ENCODE assay signal across 1 cellular context in the genomic region with DNA sequence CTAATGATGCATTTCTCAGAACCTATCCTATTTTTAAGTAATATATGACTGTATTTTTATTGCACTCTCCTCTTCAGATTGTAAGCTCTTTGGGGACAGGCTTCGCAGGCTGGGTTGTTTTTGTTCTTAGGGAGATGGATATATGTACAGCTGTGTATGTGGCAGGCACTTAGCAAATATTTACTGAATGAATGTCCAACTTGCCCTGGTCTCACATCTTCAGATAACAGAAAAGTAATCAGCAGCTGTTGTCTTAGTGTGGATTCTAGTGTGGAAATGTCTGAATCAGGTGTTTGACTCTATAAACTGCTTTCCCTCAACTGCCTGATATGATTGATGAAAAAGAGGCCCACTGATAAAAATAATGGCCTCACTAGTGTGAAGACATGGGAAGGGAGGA.
TF ChIP-seq lines count a peak whose summit lies in the region.

No MANE protein-coding gene starts in this region.

TF ChIP-seq in WTC11, 78 proteins besides CTCF, POLR2A, EP300 and RAD21:
- TF ChIP-seq NFE2L1 (CRISPR knock-in tag; IDR thresholded peaks at IDR 0.05) (no peak), ZNF263 (CRISPR knock-in tag; IDR thresholded peaks at IDR 0.05; ENCODE audit: low read depth) (no peak), TEAD4 (CRISPR knock-in tag; IDR thresholded peaks at IDR 0.05) (no peak), JUN (CRISPR knock-in tag; IDR thresholded peaks at IDR 0.05) (no peak)
- TF ChIP-seq, protein P1, sequence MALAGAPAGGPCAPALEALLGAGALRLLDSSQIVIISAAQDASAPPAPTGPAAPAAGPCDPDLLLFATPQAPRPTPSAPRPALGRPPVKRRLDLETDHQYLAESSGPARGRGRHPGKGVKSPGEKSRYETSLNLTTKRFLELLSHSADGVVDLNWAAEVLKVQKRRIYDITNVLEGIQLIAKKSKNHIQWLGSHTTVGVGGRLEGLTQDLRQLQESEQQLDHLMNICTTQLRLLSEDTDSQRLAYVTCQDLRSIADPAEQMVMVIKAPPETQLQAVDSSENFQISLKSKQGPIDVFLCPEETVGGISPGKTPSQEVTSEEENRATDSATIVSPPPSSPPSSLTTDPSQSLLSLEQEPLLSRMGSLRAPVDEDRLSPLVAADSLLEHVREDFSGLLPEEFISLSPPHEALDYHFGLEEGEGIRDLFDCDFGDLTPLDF (CRISPR knock-in tag; IDR thresholded peaks at IDR 0.05): no peak
- TF ChIP-seq, protein P2, sequence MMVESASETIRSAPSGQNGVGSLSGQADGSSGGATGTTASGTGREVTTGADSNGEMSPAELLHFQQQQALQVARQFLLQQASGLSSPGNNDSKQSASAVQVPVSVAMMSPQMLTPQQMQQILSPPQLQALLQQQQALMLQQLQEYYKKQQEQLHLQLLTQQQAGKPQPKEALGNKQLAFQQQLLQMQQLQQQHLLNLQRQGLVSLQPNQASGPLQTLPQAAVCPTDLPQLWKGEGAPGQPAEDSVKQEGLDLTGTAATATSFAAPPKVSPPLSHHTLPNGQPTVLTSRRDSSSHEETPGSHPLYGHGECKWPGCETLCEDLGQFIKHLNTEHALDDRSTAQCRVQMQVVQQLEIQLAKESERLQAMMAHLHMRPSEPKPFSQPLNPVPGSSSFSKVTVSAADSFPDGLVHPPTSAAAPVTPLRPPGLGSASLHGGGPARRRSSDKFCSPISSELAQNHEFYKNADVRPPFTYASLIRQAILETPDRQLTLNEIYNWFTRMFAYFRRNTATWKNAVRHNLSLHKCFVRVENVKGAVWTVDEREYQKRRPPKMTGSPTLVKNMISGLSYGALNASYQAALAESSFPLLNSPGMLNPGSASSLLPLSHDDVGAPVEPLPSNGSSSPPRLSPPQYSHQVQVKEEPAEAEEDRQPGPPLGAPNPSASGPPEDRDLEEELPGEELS (CRISPR knock-in tag; IDR thresholded peaks at IDR 0.05): no peak
